8 cellular contexts compared by ENCODE assay signal in the genomic region with DNA sequence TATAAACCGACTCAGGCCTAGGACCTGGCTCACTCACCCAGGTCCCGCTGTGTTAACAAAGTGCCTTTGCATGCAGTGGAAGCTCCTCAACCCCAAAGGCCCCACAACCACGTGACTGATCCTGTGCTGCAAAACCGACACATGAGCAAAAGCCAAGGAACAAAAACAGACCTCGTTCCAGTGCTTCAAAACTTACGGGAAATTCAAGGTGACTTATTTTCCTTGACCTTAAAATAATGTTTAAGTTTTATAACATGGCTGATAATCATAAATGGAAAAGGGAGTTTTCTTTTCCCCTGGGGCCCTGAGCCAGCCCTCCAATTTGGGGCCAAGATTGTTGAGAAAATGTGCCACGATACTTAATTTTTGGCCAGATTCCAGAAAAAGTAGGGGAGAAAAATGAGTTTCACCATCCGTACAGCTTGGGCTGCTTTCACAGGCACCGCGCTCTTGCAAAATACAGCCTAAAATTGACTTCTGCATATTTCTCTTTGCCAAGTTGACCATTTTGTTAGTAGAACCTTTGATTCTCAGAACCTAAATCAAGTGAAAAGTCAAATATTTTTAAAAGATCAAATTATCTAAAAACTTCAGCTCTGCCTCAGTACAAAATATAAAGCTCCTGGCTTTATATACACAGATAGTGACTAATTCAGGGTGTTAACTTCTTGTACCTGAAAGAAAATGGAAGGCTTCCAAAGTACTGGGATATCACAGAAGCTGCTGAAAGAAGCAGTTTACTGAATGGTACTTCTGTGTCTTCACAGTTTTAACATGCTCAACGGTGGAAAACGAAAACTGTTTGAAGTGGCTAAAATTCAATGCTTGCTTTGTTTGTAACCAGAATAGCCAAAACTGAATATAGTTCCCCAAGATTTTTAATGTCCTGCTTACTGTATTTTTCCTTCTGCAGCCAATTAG.
DNase-seq lines count a peak whose midpoint lies in the region; ATAC-seq and TF ChIP-seq lines count a peak whose summit lies in the region.

No MANE protein-coding gene starts in this region.

- peak in 1 of 2 donors; percentile 43 for TF ChIP-seq POLR2A in thyroid gland (IDR thresholded peaks at IDR 0.05)

- no peak overlapping the region for H3K27ac ChIP-seq in endodermal cell (ENCODE audit: low read depth, low read length)
- H3K27ac ChIP-seq in lower lobe of right lung = peak overlapping the region; percentile 37
- H3K27ac ChIP-seq in thyroid gland = peak overlapping the region; percentile 89 to 91 (median 89)
- no peak overlapping the region for H3K27ac ChIP-seq in CD8-positive, alpha-beta memory T cell (ENCODE audit: low read depth, low read length)

- H3K9me3 Mint-ChIP-seq in endodermal cell = peaks cover 5% of the 10 kb centered on the region
- H3K9me3 Mint-ChIP-seq in CD8-positive, alpha-beta memory T cell = peaks cover 0 to 6% (median 4%) of the 10 kb centered on the region in 5 donors

- POLR2A ChIA-PET in CD8-positive, alpha-beta memory T cell (lab: Charles Lee) = no interaction called here

- H3K27me3 Mint-ChIP-seq in endodermal cell (ENCODE audit: insufficient read depth) = no peaks in the 10 kb centered on the region
- no peaks in the 10 kb centered on the region for H3K27me3 Mint-ChIP-seq in CD8-positive, alpha-beta memory T cell

- no peak for TF ChIP-seq CTCF in endodermal cell (conservative IDR thresholded peaks at IDR 0.05)
- no peak for TF ChIP-seq CTCF in lower lobe of right lung (IDR thresholded peaks at IDR 0.05)
- TF ChIP-seq CTCF in thyroid gland (IDR thresholded peaks at IDR 0.05) = no peak

- ATAC-seq in lower lobe of right lung (peak; percentile 66 to 74), HG02973 (IDR thresholded peaks at IDR 0.05; ENCODE audit: unreplicated experiment) (no peak), HG03460 (IDR thresholded peaks at IDR 0.05; ENCODE audit: unreplicated experiment) (no peak)

- H3K9me3 ChIP-seq in endodermal cell (ENCODE audit: control insufficient read depth, low read length) (peaks cover 5% of the 10 kb centered on the region), lower lobe of right lung (peaks cover under 1% of the 10 kb centered on the region), thyroid gland (no peaks in the 10 kb centered on the region)
- H3K9me3 ChIP-seq in CD8-positive, alpha-beta memory T cell (ENCODE audit: low read length) = no peaks in the 10 kb centered on the region

- 93 to 94% methylated on average over 9 to 12 of the region's 12 CpGs for WGBS in endodermal cell (ENCODE audit: insufficient coverage in 1 of 2, insufficient read length in 1 of 2), 2 experiments
- 17 to 23% methylated on average over 12 of the region's 12 CpGs for WGBS in thyroid gland, 2 donors

- peaks cover 2% of the 10 kb centered on the region for H3K36me3 ChIP-seq in endodermal cell (ENCODE audit: control insufficient read depth, insufficient read depth, low read length)
- H3K36me3 ChIP-seq in lower lobe of right lung = no peaks in the 10 kb centered on the region
- no peaks in the 10 kb centered on the region for H3K36me3 ChIP-seq in thyroid gland
- H3K36me3 ChIP-seq in CD8-positive, alpha-beta memory T cell (ENCODE audit: insufficient read depth, low read length) = no peaks in the 10 kb centered on the region

- peaks cover 12% of the 10 kb centered on the region for H3K36me3 Mint-ChIP-seq in endodermal cell (ENCODE audit: low read depth)
- no peaks in the 10 kb centered on the region for H3K36me3 Mint-ChIP-seq in CD8-positive, alpha-beta memory T cell

- no peak overlapping the region for H3K4me3 ChIP-seq in endodermal cell (ENCODE audit: low read length)
- no peak overlapping the region for H3K4me3 ChIP-seq in lower lobe of right lung
- H3K4me3 ChIP-seq in thyroid gland (replicated peaks in 1 of 3) = no peak overlapping the region
- H3K4me3 ChIP-seq in CD8-positive, alpha-beta memory T cell (ENCODE audit: low read length) = no peak overlapping the region

- no peaks in the 10 kb centered on the region for H3K4me1 ChIP-seq in endodermal cell (ENCODE audit: control insufficient read depth, insufficient read depth, low read length)
- peaks cover 30% of the 10 kb centered on the region for H3K4me1 ChIP-seq in lower lobe of right lung
- peaks cover 66 to 80% of the 10 kb centered on the region in 2 donors for H3K4me1 ChIP-seq in thyroid gland
- H3K4me1 ChIP-seq in CD8-positive, alpha-beta memory T cell (ENCODE audit: insufficient read depth, low read length) = no peaks in the 10 kb centered on the region

- peaks cover 25% of the 10 kb centered on the region for H3K4me1 Mint-ChIP-seq in endodermal cell
- H3K4me1 Mint-ChIP-seq in CD8-positive, alpha-beta memory T cell = no peaks in the 10 kb centered on the region

- peak overlapping the region; percentile 38 for H3K27ac Mint-ChIP-seq in endodermal cell
- no peak overlapping the region for H3K27ac Mint-ChIP-seq in CD8-positive, alpha-beta memory T cell

- DNase-seq in RPMI7951 (ENCODE audit: low read depth) (peak; percentile 63), endodermal cell (no peak), lower lobe of right lung (peak; percentile 56), thyroid gland (peak; percentile 92 to 93), NCI-H82 (lab: John Stamatoyannopoulos, UW) (no peak)
- no peak for DNase-seq in CD8-positive, alpha-beta memory T cell

- intact Hi-C loops in lower lobe of right lung (cut with DNase I) = no loop called here
- intact Hi-C loops in thyroid gland (cut with DNase I) = loop anchor here (10.0 kb wide), 1 partner anchor 84 kb away; no protein-coding TSS in a partner anchor

- H3K27me3 ChIP-seq in endodermal cell (ENCODE audit: control insufficient read depth, insufficient read depth, low read length, poor library complexity, severe bottlenecking) (no peaks in the 10 kb centered on the region), lower lobe of right lung (ENCODE audit: low read depth) (no peaks in the 10 kb centered on the region), thyroid gland (no peaks in the 10 kb centered on the region)
- H3K27me3 ChIP-seq in CD8-positive, alpha-beta memory T cell (ENCODE audit: insufficient read depth, low read length, poor library complexity, severe bottlenecking) = no peaks in the 10 kb centered on the region

- H3K4me3 Mint-ChIP-seq in endodermal cell = no peak overlapping the region
- no peak overlapping the region for H3K4me3 Mint-ChIP-seq in CD8-positive, alpha-beta memory T cell

- CTCF ChIA-PET in CD8-positive, alpha-beta memory T cell (lab: Charles Lee) = no interaction called here

- no peak overlapping the region for H3K9ac ChIP-seq in endodermal cell (ENCODE audit: extremely low read depth, low read length, poor library complexity, severe bottlenecking)

Comparison
In these comparisons a context has a peak if more than half of its experiments do, and no peak if none do; other contexts are left out.
1. DNase-seq: peak in RPMI7951 (single experiment), lower lobe of right lung (single experiment) and thyroid gland (2 of 2); none in endodermal cell (single experiment), CD8-positive, alpha-beta memory T cell (0 of 5) and NCI-H82 (single experiment).
2. H3K27ac ChIP-seq: peak in lower lobe of right lung (single experiment) and thyroid gland (3 of 3); none in endodermal cell (single experiment) and CD8-positive, alpha-beta memory T cell (single experiment).
3. ATAC-seq: peak in lower lobe of right lung (2 of 2); none in HG02973 (single experiment) and HG03460 (single experiment).